ENCODE assay signal across 18 cellular contexts in genomic region chr1:25724201-25724600, GRCh38.
A peak's percentile ranks its signal among the peaks of the same experiment; 100 is the strongest.
DNase-seq lines count a peak whose midpoint lies in the region; TF ChIP-seq lines count a peak whose summit lies in the region.
"Had no signal": no experiment of that assay in that cellular context is flagged by ENCODE, and none has a peak within 500 bp of the region (broad histone marks: within the 10 kb centered on the region; RNA-seq: fewer than 3 reads in every experiment).

No MANE protein-coding gene starts in this region.

- H2AFZ ChIP-seq in neuronal stem cell (ENCODE audit: low read length) = no peak overlapping the region

- peak; percentile 38 for DNase-seq in MCF 10A (ENCODE audit: unreplicated experiment)
- DNase-seq in breast epithelium (ENCODE audit: low spot score in 2 of 2) = no peak
- DNase-seq in epithelial cell of prostate (ENCODE audit: low read depth, low spot score) = peak; percentile 62
- DNase-seq in neuronal stem cell (ENCODE audit: low spot score) = no peak
- DNase-seq in NCI-H1092 (lab: John Stamatoyannopoulos, UW) = no peak
- DNase-seq in activated naive CD4-positive, alpha-beta T cell treated with anti-CD3 and anti-CD28 coated beads, Interleukin-2, amount 50 U/mL, for 16 hours = no peak
- DNase-seq in activated CD4-positive, alpha-beta T cell treated with anti-CD3 and anti-CD28 coated beads, Interleukin-2, amount 50 U/mL, for 1 hour = no peak
- DNase-seq: 8988T, AML-193, DMS53, GDM1, Karpas-422, MG63, NCI-H1417 treated with DMSO at 0.1 percent for 48 hours, NCI-H446 treated with DMSO at 0.1 percent for 48 hours, NCI-H526 treated with DMSO at 0.1 percent for 48 hours, OCI-M1 had no signal

- H3K9me3 ChIP-seq in breast epithelium (no peaks in the 10 kb centered on the region), neuronal stem cell (replicated peaks in 1 of 2; ENCODE audit: control insufficient read depth in 2 of 2, insufficient read depth in 1 of 2, low read depth in 1 of 2, low read length in 2 of 2) (no peaks in the 10 kb centered on the region)
- H3K9me3 ChIP-seq: MG63 had no signal

- no peak for TF ChIP-seq POLR2A in breast epithelium (IDR thresholded peaks at IDR 0.05)

- H3K23ac ChIP-seq in neuronal stem cell (ENCODE audit: low read depth, low read length, poor library complexity) = no peak overlapping the region

- CTCF ChIA-PET in MCF 10A (lab: Yijun Ruan, JAX) = interaction anchor here (0.5 to 1.2 kb wide), 3 partner anchors 25 to 85 kb away, joined by 3 to 5 read pairs (median 3); no protein-coding TSS in a partner anchor

- no peak overlapping the region for H4K8ac ChIP-seq in neuronal stem cell (ENCODE audit: low read depth, low read length)

- POLR2A ChIA-PET in MCF 10A (lab: Yijun Ruan, JAX) = no interaction called here

- H2BK12ac ChIP-seq in neuronal stem cell (ENCODE audit: low read length) = no peak overlapping the region

- no peak overlapping the region for H2BK120ac ChIP-seq in neuronal stem cell (ENCODE audit: low read depth, low read length)

- H3K9ac ChIP-seq in neuronal stem cell (ENCODE audit: low read depth, low read length, poor library complexity) = no peak overlapping the region

- no CpG with 5 or more reads among the region's 7 CpGs for WGBS in neuronal stem cell (ENCODE audit: extremely low coverage in 2 of 2, insufficient read length in 2 of 2, insufficient replicate concordance in 1 of 2), 2 donors

- H3K27me3 ChIP-seq in breast epithelium (no peaks in the 10 kb centered on the region), neuronal stem cell (ENCODE audit: control insufficient read depth in 3 of 3, insufficient read depth in 3 of 3, low read depth in 1 of 3, low read length in 3 of 3) (no peaks in the 10 kb centered on the region)

- H3K79me1 ChIP-seq in neuronal stem cell (ENCODE audit: low read depth, low read length) = no peaks in the 10 kb centered on the region

- no peak overlapping the region for H3K4ac ChIP-seq in neuronal stem cell (ENCODE audit: low read length)

- H3K9me3 Mint-ChIP-seq in MCF 10A (ENCODE audit: unreplicated experiment) = no peaks in the 10 kb centered on the region

- H2BK15ac ChIP-seq in neuronal stem cell (ENCODE audit: low read length) = no peak overlapping the region

- H4K91ac ChIP-seq in neuronal stem cell (ENCODE audit: low read depth, low read length, poor library complexity) = no peak overlapping the region

- H3K27me3 Mint-ChIP-seq in MCF 10A (ENCODE audit: insufficient read depth, unreplicated experiment) = peaks cover 47% of the 10 kb centered on the region

- no peak overlapping the region for H3K27ac Mint-ChIP-seq in MCF 10A (ENCODE audit: low read depth, unreplicated experiment)

- no peak overlapping the region for H3K27ac ChIP-seq in breast epithelium
- H3K27ac ChIP-seq in epithelial cell of prostate = no peak overlapping the region
- H3K27ac ChIP-seq in neuronal stem cell (replicated peaks; ENCODE audit: low read length) = peak overlapping the region; percentile 64
- H3K27ac ChIP-seq: C4-2B had no signal

- H3K36me3 ChIP-seq in breast epithelium (no peaks in the 10 kb centered on the region), neuronal stem cell (replicated peaks in 1 of 2; ENCODE audit: control insufficient read depth in 2 of 2, insufficient read depth in 2 of 2, low read length in 2 of 2) (no peaks in the 10 kb centered on the region)
- H3K36me3 ChIP-seq: MG63 had no signal

- H3K4me3 ChIP-seq in breast epithelium (no peak overlapping the region), neuronal stem cell (ENCODE audit: low read length in 2 of 2) (no peak overlapping the region)
- H3K4me3 ChIP-seq: MG63 had no signal

- H3K18ac ChIP-seq in neuronal stem cell (ENCODE audit: low read length) = peak overlapping the region; percentile 31

- H3K36me3 Mint-ChIP-seq in MCF 10A (ENCODE audit: insufficient read depth, unreplicated experiment) = no peaks in the 10 kb centered on the region

- no peak overlapping the region for H3K4me2 ChIP-seq in neuronal stem cell (ENCODE audit: insufficient read depth, low read length, poor library complexity, severe bottlenecking)

- peak overlapping the region; percentile 2 for H2AK5ac ChIP-seq in neuronal stem cell (ENCODE audit: low read depth, low read length)

- no peak overlapping the region for H3K4me3 Mint-ChIP-seq in MCF 10A (ENCODE audit: unreplicated experiment)

- TF ChIP-seq CTCF in MCF 10A (IDR thresholded peaks at IDR 0.05; ENCODE audit: unreplicated experiment) = no peak
- no peak for TF ChIP-seq CTCF in breast epithelium (IDR thresholded peaks at IDR 0.05)

- BruUV-seq in MCF 10A (replicated peaks; lab: Mats Ljungman, UMichigan) = no TSS peak

- H3K14ac ChIP-seq in neuronal stem cell (ENCODE audit: low read length) = no peak overlapping the region

- intact Hi-C loops in MCF 10A (cut with micrococcal nuclease) (no loop called here), breast epithelium (cut with DNase I; ENCODE audit: low total_unique reads) (no loop called here)

- H3K4me1 ChIP-seq in breast epithelium = no peaks in the 10 kb centered on the region
- H3K4me1 ChIP-seq in neuronal stem cell (ENCODE audit: control insufficient read depth in 2 of 2, insufficient read depth in 1 of 2, low read depth in 1 of 2, low read length in 2 of 2) = peaks cover 17 to 31% of the 10 kb centered on the region in 2 donors

- peaks cover 5% of the 10 kb centered on the region for H3K4me1 Mint-ChIP-seq in MCF 10A (ENCODE audit: insufficient read depth, unreplicated experiment)

- no peak overlapping the region for H2BK5ac ChIP-seq in neuronal stem cell (ENCODE audit: low read length)

Comparison
In these comparisons a context has a peak if more than half of its experiments do, and no peak if none do; other contexts are left out.
1. DNase-seq: peak in MCF 10A (single experiment) and epithelial cell of prostate (single experiment); none in breast epithelium (0 of 2), neuronal stem cell (single experiment), NCI-H1092 (single experiment), activated naive CD4-positive, alpha-beta T cell treated with anti-CD3 and anti-CD28 coated beads, Interleukin-2, amount 50 U/mL, for 16 hours (single experiment) and activated CD4-positive, alpha-beta T cell treated with anti-CD3 and anti-CD28 coated beads, Interleukin-2, amount 50 U/mL, for 1 hour (single experiment).